Comparison of ENCODE assay signal across 31 cellular contexts in genomic region chr9:122111413-122112085, GRCh38. TPM values are rescaled to one million over a fixed set of nuclear protein-coding genes. Genes with fewer than 3 reads are reported as not detected.
"Had no signal": no experiment of that assay in that cellular context is flagged by ENCODE, and none has a peak within 500 bp of the region (broad histone marks: within the 10 kb centered on the region; RNA-seq: fewer than 3 reads in every experiment).

No MANE protein-coding gene starts in this region.

- H3K27me3 ChIP-seq: neural progenitor cell, neutrophil, ovary, testis, transverse colon, upper lobe of right lung, uterus had no signal

- ATAC-seq: naive thymus-derived CD4-positive, alpha-beta T cell; natural killer cell; psoas muscle; right cardiac atrium; sciatic nerve; stimulated activated memory B cell treated with anti-CD40 and anti-IgM and Interleukin-4, amounts not matched to agents 10 μg/mL and 1 μg/mL and 100 μg/mL, for 72 hours; stimulated activated naive CD8-positive, alpha-beta T cell treated with anti-CD3 and anti-CD28 coated beads, Interleukin-15, amount 100 ng/mL, for 72 hours; stimulated activated naive CD8-positive, alpha-beta T cell treated with anti-CD3 and anti-CD28 coated beads, Interleukin-15, Interleukin-2, amounts not matched to agents 100 U/mL and 50 U/mL, for 24 hours; upper lobe of right lung had no signal

- H3K9me3 ChIP-seq: neutrophil, ovary, psoas muscle, spleen, suprapubic skin, testis, tibial artery, transverse colon, upper lobe of right lung, uterus had no signal

- DNase-seq: naive thymus-derived CD4-positive, alpha-beta T cell; natural killer cell; nucleus accumbens; ovary; psoas muscle; right cardiac atrium; spleen; stimulated activated CD4-positive, alpha-beta T cell treated with anti-CD3 and anti-CD28 coated beads, Interleukin-12 subunit alpha, Interleukin-12 subunit beta, amount 100 ng/mL, for 4 hours; stimulated activated CD4-positive, alpha-beta T cell treated with anti-CD3 and anti-CD28 coated beads, Interleukin-1b, Interleukin-23, amount 100 ng/mL, for 48 hours; stimulated activated CD4-positive, alpha-beta T cell treated with anti-CD3 and anti-CD28 coated beads, Interleukin-4, amount 100 ng/mL, for 1 hour; stimulated activated CD4-positive, alpha-beta T cell treated with anti-CD3 and anti-CD28 coated beads, Interleukin-4, amount 100 ng/mL, for 4 hours; stimulated activated CD8-positive, alpha-beta memory T cell treated with anti-CD3 and anti-CD28 coated beads, Interleukin-4, amount 100 ng/mL, for 48 hours; stimulated activated naive CD4-positive, alpha-beta T cell; stimulated activated naive CD8-positive, alpha-beta T cell treated with anti-CD3 and anti-CD28 coated beads, Interleukin-15, amount 100 ng/mL, for 72 hours; stimulated activated naive CD8-positive, alpha-beta T cell treated with anti-CD3 and anti-CD28 coated beads, Interleukin-15, Interleukin-2, amounts not matched to agents 100 U/mL and 50 U/mL, for 24 hours; substantia nigra; testis; tibial artery; transverse colon; upper lobe of right lung; uterus had no signal

- H3K4me1 ChIP-seq: parathyroid adenoma, psoas muscle, suprapubic skin, testis, tibial artery, upper lobe of right lung, uterus had no signal

- H2AFZ ChIP-seq: parathyroid adenoma had no signal

- H3K4me3 ChIP-seq: neural progenitor cell, ovary, psoas muscle, skin epidermis, smooth muscle cell, spleen, suprapubic skin, testis, tibial artery, transverse colon, upper lobe of right lung, uterus had no signal

- H3K4me2 ChIP-seq: neural progenitor cell, smooth muscle cell had no signal

- H3K27ac ChIP-seq: neural progenitor cell, neutrophil, ovary, parathyroid adenoma, psoas muscle, skin epidermis, spleen, suprapubic skin, testis, tibial artery, transverse colon, upper lobe of right lung, uterus had no signal

- H3K36me3 ChIP-seq: neural progenitor cell, neutrophil, ovary, spleen, suprapubic skin, tibial artery, transverse colon, upper lobe of right lung, uterus had no signal

- H3K9ac ChIP-seq: neural progenitor cell, parathyroid adenoma had no signal

RNA-seq across cellular contexts. Expression of gene MORN5, which starts 48.2 kb away (rescaled TPM):
- total RNA-seq: naive thymus-derived CD4-positive, alpha-beta T cell; natural killer cell; omental fat pad; psoas muscle; right cardiac atrium; sciatic nerve; smooth muscle cell; suprapubic skin; upper lobe of right lung had no signal
- polyA plus RNA-seq: naive thymus-derived CD4-positive, alpha-beta T cell; neural cell; psoas muscle; smooth muscle cell; spleen had no signal
